ENCODE assay signal across 8 cellular contexts in genomic region chr19:58519355-58520256, GRCh38. TPM values are rescaled to one million over a fixed set of nuclear protein-coding genes. Genes with fewer than 3 reads are reported as not detected.
DNase-seq lines count a peak whose midpoint lies in the region; ATAC-seq and TF ChIP-seq lines count a peak whose summit lies in the region.

ZBTB45 (minus strand) TSS chr19:58519810; CDS start chr19:58517673, 2,137 bp downstream.

- H3K4me1 ChIP-seq in OCI-LY3 (ENCODE audit: low read length), result peaks cover 16% of the 10 kb centered on the region
- H3K4me1 ChIP-seq in mononuclear cell (ENCODE audit: insufficient read depth, low read length), result peaks cover 25% of the 10 kb centered on the region

- H2AFZ ChIP-seq in OCI-LY3 (ENCODE audit: low read depth, low read length), result peak within 1 kb of the TSS; percentile 48; the same call in 1 of the 2 replicates

- H3K27me3 ChIP-seq in OCI-LY3 (ENCODE audit: low read depth, low read length), result no peaks in the 10 kb centered on the region
- no peaks in the 10 kb centered on the region for H3K27me3 ChIP-seq in mononuclear cell (ENCODE audit: insufficient read depth, low read length)

- peak within 1 kb of the TSS; percentile 89 for H3K4me3 ChIP-seq in OCI-LY3 (ENCODE audit: low read length)
- peak within 1 kb of the TSS; percentile 73 for H3K4me3 ChIP-seq in mononuclear cell (ENCODE audit: low read length)

- no peaks in the 10 kb centered on the region for H3K9me3 ChIP-seq in OCI-LY3 (ENCODE audit: insufficient read depth, low read length)
- H3K9me3 ChIP-seq in mononuclear cell (ENCODE audit: low read depth, low read length), result no peaks in the 10 kb centered on the region

- peaks cover 47% of the 10 kb centered on the region for H3K79me2 ChIP-seq in OCI-LY3 (ENCODE audit: low read length)

- peak within 1 kb of the TSS; percentile 90 for H3K27ac ChIP-seq in OCI-LY3 (ENCODE audit: low read length)

- H3K9ac ChIP-seq in OCI-LY3 (ENCODE audit: low read length), result peak within 1 kb of the TSS; percentile 97

- ATAC-seq in GM21526 (IDR thresholded peaks at IDR 0.05; ENCODE audit: low FRiP score, unreplicated experiment), result peak; percentile 76

- H3K4me2 ChIP-seq in OCI-LY3 (ENCODE audit: low read length), result peak within 1 kb of the TSS; percentile 92

- no peaks in the 10 kb centered on the region for H4K20me1 ChIP-seq in OCI-LY3 (ENCODE audit: insufficient read depth, low read length)

- peak; percentile 95 for TF ChIP-seq CTCF in OCI-LY3 (IDR thresholded peaks at IDR 0.05; ENCODE audit: low read depth, low read length)

- peak; percentile 98 for DNase-seq in DMS114 treated with DMSO at 0.1 percent for 48 hours (lab: John Stamatoyannopoulos, UW; ENCODE audit: unreplicated experiment)
- DNase-seq in HuH-7.5 (ENCODE audit: low spot score), result peak; percentile 88
- DNase-seq in activated T-cell treated with anti-CD3 and anti-CD28 coated beads for 1 hour (ENCODE audit: low read depth), result peak; percentile 83
- peak; percentile 88 for DNase-seq in epidermal melanocyte (ENCODE audit: insufficient read length, low spot score)
- peak; percentile 69 to 74 for DNase-seq in stimulated activated CD8-positive, alpha-beta memory T cell treated with anti-CD3 and anti-CD28 coated beads, Interleukin-4, amount 100 ng/mL, for 1 hour (ENCODE audit: low read depth in 2 of 2, low spot score in 1 of 2)

- peaks cover 16% of the 10 kb centered on the region for H3K36me3 ChIP-seq in OCI-LY3 (replicated peaks; ENCODE audit: low read depth, low read length)

RNA-seq across cellular contexts. Expression of gene ZBTB45, which starts in this region (rescaled TPM):
- total RNA-seq in mononuclear cell, result 2.7 TPM

Comparison
In these comparisons a context has a peak if more than half of its experiments do, and no peak if none do; other contexts are left out.
1. Peak in every context shown above with its lines: DNase-seq, ATAC-seq, H3K4me3 ChIP-seq and H3K27ac ChIP-seq.